7 cellular contexts compared by ENCODE assay signal in genomic region chr9:42534984-42535325, GRCh38.
DNase-seq lines count a peak whose midpoint lies in the region; ATAC-seq and TF ChIP-seq lines count a peak whose summit lies in the region.
"Not testable (repeated sequence)": the region's sequence is repeated elsewhere in the genome, so short reads cannot be mapped to it uniquely, and the experiment has no call there.

No MANE protein-coding gene starts in this region.

- H3K4me3 Mint-ChIP-seq in activated naive CD8-positive, alpha-beta T cell treated with anti-CD3 and anti-CD28 coated beads for 36 hours: not testable (repeated sequence)

- H3K4me3 ChIP-seq in WERI-Rb-1 (ENCODE audit: low read depth, low read length); fibroblast of pulmonary artery (replicated peaks; ENCODE audit: low read depth, low read length): not testable (repeated sequence)

- H3K27ac Mint-ChIP-seq in activated naive CD8-positive, alpha-beta T cell treated with anti-CD3 and anti-CD28 coated beads for 36 hours: not testable (repeated sequence)

- not testable (repeated sequence) for H3K4me1 Mint-ChIP-seq in activated naive CD8-positive, alpha-beta T cell treated with anti-CD3 and anti-CD28 coated beads for 36 hours

- in situ Hi-C loops in KBM-7 (cut with MboI; ENCODE audit: low pct_unique_long_range_greater_than_20kb, low sequenced_read_pairs): not testable (repeated sequence)

- not testable (repeated sequence) for H3K9me3 ChIP-seq in WERI-Rb-1 (ENCODE audit: severe bottlenecking)

- peak; percentile 45 for ATAC-seq in GM18861 (IDR thresholded peaks at IDR 0.05; ENCODE audit: unreplicated experiment)

- not testable (repeated sequence) for H3K36me3 ChIP-seq in WERI-Rb-1

- H3K36me3 Mint-ChIP-seq in activated naive CD8-positive, alpha-beta T cell treated with anti-CD3 and anti-CD28 coated beads for 36 hours: not testable (repeated sequence)

- DNase-seq in KBM-7: peak; percentile 13
- peak; percentile 65 for DNase-seq in WERI-Rb-1
- DNase-seq in activated naive CD8-positive, alpha-beta T cell treated with anti-CD3 and anti-CD28 coated beads for 36 hours: peak; percentile 28
- peak; percentile 4 for DNase-seq in fibroblast of pulmonary artery (ENCODE audit: low read depth)
- DNase-seq in left kidney (ENCODE audit: low read depth, low spot score): peak; percentile 24
- DNase-seq in stimulated activated CD4-positive, alpha-beta T cell treated with anti-CD3 and anti-CD28 coated beads, Interleukin-12 subunit alpha, Interleukin-12 subunit beta, amount 100 ng/mL, for 48 hours (ENCODE audit: low read depth in 2 of 3, low spot score in 1 of 3): peak; percentile 1 to 10 (median 4)

- H3K27ac ChIP-seq in WERI-Rb-1: not testable (repeated sequence)

- not testable (repeated sequence) for H3K27me3 ChIP-seq in WERI-Rb-1 (ENCODE audit: insufficient read depth, low read depth, severe bottlenecking)

- TF ChIP-seq CTCF in WERI-Rb-1 (IDR thresholded peaks at IDR 0.05; ENCODE audit: low read depth, low read length): peak; percentile 43
- TF ChIP-seq CTCF in fibroblast of pulmonary artery (IDR thresholded peaks at IDR 0.05; ENCODE audit: low read length, missing control alignments): not testable (repeated sequence)

- H3K9me3 Mint-ChIP-seq in activated naive CD8-positive, alpha-beta T cell treated with anti-CD3 and anti-CD28 coated beads for 36 hours: not testable (repeated sequence)

- not testable (repeated sequence) for H3K27me3 Mint-ChIP-seq in activated naive CD8-positive, alpha-beta T cell treated with anti-CD3 and anti-CD28 coated beads for 36 hours

Comparison
In these comparisons a context has a peak if more than half of its experiments do, and no peak if none do; other contexts are left out.
1. DNase-seq: peak in every context shown above with its lines; median percentile 65 in WERI-Rb-1; 28 in activated naive CD8-positive, alpha-beta T cell treated with anti-CD3 and anti-CD28 coated beads for 36 hours; 24 in left kidney; 13 in KBM-7; 4 in fibroblast of pulmonary artery; 4 in stimulated activated CD4-positive, alpha-beta T cell treated with anti-CD3 and anti-CD28 coated beads, Interleukin-12 subunit alpha, Interleukin-12 subunit beta, amount 100 ng/mL, for 48 hours.